20 cellular contexts compared by ENCODE assay signal in the genomic region with DNA sequence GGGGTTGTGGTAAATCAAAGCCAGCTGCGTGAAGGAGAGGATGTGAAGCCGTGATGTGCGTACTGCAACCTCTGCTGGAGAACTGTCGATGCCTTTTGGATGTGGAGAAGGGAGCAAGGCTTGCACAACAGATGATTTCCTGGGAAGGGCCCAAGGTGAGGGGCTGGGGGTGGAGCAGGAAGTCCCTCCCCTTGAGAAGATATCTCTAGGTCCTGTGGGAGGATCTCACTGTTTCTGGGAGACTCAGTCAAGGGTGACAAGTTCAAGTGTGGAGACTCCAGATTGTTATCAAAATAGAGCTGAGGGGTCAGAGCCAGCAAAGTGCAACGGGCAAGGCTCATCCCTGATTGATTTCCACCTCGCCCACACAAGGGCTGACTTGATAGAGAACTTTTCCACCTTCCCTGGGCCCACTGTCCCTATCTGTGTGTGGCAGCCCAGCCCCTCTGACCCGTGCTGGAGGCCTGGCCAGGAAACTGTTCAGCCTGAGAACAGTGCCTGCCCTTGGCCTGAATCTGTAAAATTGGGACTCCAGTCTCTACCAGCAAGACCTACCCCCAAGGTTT. TPM values are rescaled to one million over a fixed set of nuclear protein-coding genes. Genes with fewer than 3 reads are reported as not detected.
"Had no signal": no experiment of that assay in that cellular context is flagged by ENCODE, and none has a peak within 500 bp of the region (broad histone marks: within the 10 kb centered on the region; RNA-seq: fewer than 3 reads in every experiment).

No MANE protein-coding gene starts in this region.

- H3K27me3 ChIP-seq: body of pancreas, colonic mucosa, heart right ventricle had no signal

- H3K36me3 ChIP-seq: colonic mucosa, heart right ventricle, stomach had no signal

- ATAC-seq: activated CD8-positive, alpha-beta T cell treated with anti-CD3 and anti-CD28 coated beads for 36 hours; body of pancreas; esophagus mucosa; heart right ventricle; naive thymus-derived CD4-positive, alpha-beta T cell; stimulated activated effector memory CD8-positive, alpha-beta T cell treated with anti-CD3 and anti-CD28 coated beads, Interleukin-12 subunit alpha, Interleukin-12 subunit beta, amount 100 ng/mL, for 72 hours; T-helper 17 cell had no signal

- H3K36me3 Mint-ChIP-seq: naive thymus-derived CD4-positive, alpha-beta T cell; stimulated activated effector memory CD8-positive, alpha-beta T cell treated with anti-CD3 and anti-CD28 coated beads, Interleukin-12 subunit alpha, Interleukin-12 subunit beta, amount 100 ng/mL, for 72 hours; type B pancreatic cell had no signal

- H3K9me3 Mint-ChIP-seq: activated CD4-positive, alpha-beta T cell treated with anti-CD3 and anti-CD28 coated beads, Interleukin-2, amount 10 ng/mL, durations not matched to agents 24 days and 14 days; activated CD8-positive, alpha-beta T cell treated with anti-CD3 and anti-CD28 coated beads for 36 hours; activated naive CD4-positive, alpha-beta T cell treated with anti-CD3 and anti-CD28 coated beads for 36 hours; activated T-cell treated with anti-CD3 and anti-CD28 coated beads, Interleukin-2, amount 50 U/mL, for 24 hours; activated T-helper 2 cell treated with anti-CD3 and anti-CD28 coated beads, Interferon-gamma antibody, Interleukin-2, Interleukin-4, amounts not matched to agents 10 μg/mL and 5 μg/mL and 100 μg/mL, durations not matched to agents 14 hours and 24 hours and 36 hours; central memory CD8-positive, alpha-beta T cell; immature natural killer cell; naive thymus-derived CD4-positive, alpha-beta T cell; stimulated activated effector memory CD8-positive, alpha-beta T cell treated with anti-CD3 and anti-CD28 coated beads, Interleukin-12 subunit alpha, Interleukin-12 subunit beta, amount 100 ng/mL, for 72 hours; type B pancreatic cell had no signal

- H3K9me3 ChIP-seq: body of pancreas, colonic mucosa, heart right ventricle, psoas muscle, stomach had no signal

- H3K4me3 Mint-ChIP-seq: activated CD4-positive, alpha-beta T cell treated with anti-CD3 and anti-CD28 coated beads, Interleukin-2, amount 10 ng/mL, durations not matched to agents 24 days and 14 days; activated CD8-positive, alpha-beta T cell treated with anti-CD3 and anti-CD28 coated beads for 36 hours; activated naive CD4-positive, alpha-beta T cell treated with anti-CD3 and anti-CD28 coated beads for 36 hours; activated T-cell treated with anti-CD3 and anti-CD28 coated beads, Interleukin-2, amount 50 U/mL, for 24 hours; central memory CD8-positive, alpha-beta T cell; immature natural killer cell; naive thymus-derived CD4-positive, alpha-beta T cell; stimulated activated effector memory CD8-positive, alpha-beta T cell treated with anti-CD3 and anti-CD28 coated beads, Interleukin-12 subunit alpha, Interleukin-12 subunit beta, amount 100 ng/mL, for 72 hours; T-helper 17 cell; type B pancreatic cell had no signal

- DNase-seq: activated CD4-positive, alpha-beta T cell treated with anti-CD3 and anti-CD28 coated beads, Interleukin-2, amount 10 ng/mL, durations not matched to agents 24 days and 14 days; activated CD8-positive, alpha-beta T cell treated with anti-CD3 and anti-CD28 coated beads for 36 hours; activated naive CD4-positive, alpha-beta T cell treated with anti-CD3 and anti-CD28 coated beads for 36 hours; activated T-cell treated with anti-CD3 and anti-CD28 coated beads, Interleukin-2, amount 50 U/mL, for 24 hours; body of pancreas; colonic mucosa; heart right ventricle; immature natural killer cell; mesenchymal stem cell; naive thymus-derived CD4-positive, alpha-beta T cell; right cardiac atrium; stimulated activated CD4-positive, alpha-beta T cell treated with anti-CD3 and anti-CD28 coated beads, Interleukin-4, amount 100 ng/mL, for 24 hours; stomach; T-helper 17 cell had no signal

- H3K27me3 Mint-ChIP-seq: activated CD8-positive, alpha-beta T cell treated with anti-CD3 and anti-CD28 coated beads for 36 hours had no signal

- H3K4me1 Mint-ChIP-seq: central memory CD8-positive, alpha-beta T cell; T-helper 17 cell had no signal

- H3K4me3 ChIP-seq: body of pancreas, colonic mucosa, heart right ventricle, psoas muscle, stomach had no signal

- H3K27ac ChIP-seq: body of pancreas, colonic mucosa, heart right ventricle, psoas muscle, stomach had no signal

- H3K27ac Mint-ChIP-seq: activated CD4-positive, alpha-beta T cell treated with anti-CD3 and anti-CD28 coated beads, Interleukin-2, amount 10 ng/mL, durations not matched to agents 24 days and 14 days; activated CD8-positive, alpha-beta T cell treated with anti-CD3 and anti-CD28 coated beads for 36 hours; activated naive CD4-positive, alpha-beta T cell treated with anti-CD3 and anti-CD28 coated beads for 36 hours; activated T-cell treated with anti-CD3 and anti-CD28 coated beads, Interleukin-2, amount 50 U/mL, for 24 hours; activated T-helper 2 cell treated with anti-CD3 and anti-CD28 coated beads, Interferon-gamma antibody, Interleukin-2, Interleukin-4, amounts not matched to agents 10 μg/mL and 5 μg/mL and 100 μg/mL, durations not matched to agents 14 hours and 24 hours and 36 hours; immature natural killer cell; naive thymus-derived CD4-positive, alpha-beta T cell; stimulated activated effector memory CD8-positive, alpha-beta T cell treated with anti-CD3 and anti-CD28 coated beads, Interleukin-12 subunit alpha, Interleukin-12 subunit beta, amount 100 ng/mL, for 72 hours; T-helper 17 cell; type B pancreatic cell had no signal

RNA-seq across cellular contexts. Expression of a gene that starts 55.0 kb away (rescaled TPM):
- total RNA-seq: activated CD4-positive, alpha-beta T cell treated with anti-CD3 and anti-CD28 coated beads, Interleukin-2, amount 10 ng/mL, durations not matched to agents 24 days and 14 days; activated CD8-positive, alpha-beta T cell treated with anti-CD3 and anti-CD28 coated beads for 36 hours; activated naive CD4-positive, alpha-beta T cell treated with anti-CD3 and anti-CD28 coated beads for 36 hours; activated T-helper 2 cell treated with anti-CD3 and anti-CD28 coated beads, Interferon-gamma antibody, Interleukin-2, Interleukin-4, amounts not matched to agents 10 μg/mL and 5 μg/mL and 100 μg/mL, durations not matched to agents 14 hours and 24 hours and 36 hours; T-helper 17 cell had no signal
- polyA plus RNA-seq: naive thymus-derived CD4-positive, alpha-beta T cell had no signal
